In the genomic region with DNA sequence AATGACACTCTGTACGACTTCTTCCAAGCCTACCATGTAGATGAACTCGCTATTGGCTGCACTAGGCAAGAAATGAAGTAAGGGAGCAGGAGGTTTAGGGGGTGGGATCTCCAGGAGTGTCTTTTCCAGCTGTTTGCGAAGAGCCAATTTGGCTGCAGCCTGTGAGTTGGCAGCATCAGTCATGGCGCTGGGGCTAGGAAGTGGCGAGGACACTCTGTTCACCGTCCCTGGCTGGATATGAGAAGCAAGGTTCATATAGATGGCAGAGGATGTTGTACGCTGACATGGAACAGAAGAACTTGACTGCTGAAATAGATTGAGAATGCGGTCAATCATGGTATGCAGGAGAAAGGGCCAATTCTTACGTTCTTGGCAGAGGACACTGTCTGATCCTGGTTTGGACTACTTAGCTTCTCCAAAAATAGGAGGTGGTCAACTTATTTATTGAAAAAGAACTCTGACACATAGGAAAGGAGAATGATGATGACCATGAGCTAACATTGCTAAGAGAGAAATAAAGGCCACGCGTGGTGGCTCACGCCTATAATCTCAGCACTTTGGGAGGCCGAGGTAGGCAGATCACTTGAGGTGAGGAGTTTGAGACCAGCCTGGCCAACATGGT, we compare ENCODE assay signal across 20 cellular contexts. TPM values are rescaled to one million over a fixed set of nuclear protein-coding genes. Genes with fewer than 3 reads are reported as not detected.
DNase-seq lines count a peak whose midpoint lies in the region; ATAC-seq and TF ChIP-seq lines count a peak whose summit lies in the region.
"Had no signal": no experiment of that assay in that cellular context is flagged by ENCODE, and none has a peak within 500 bp of the region (broad histone marks: within the 10 kb centered on the region; RNA-seq: fewer than 3 reads in every experiment).

No MANE protein-coding gene starts in this region.

- intact Hi-C loops in right cardiac atrium (cut with DNase I): no loop called here
- intact Hi-C loops in tibial artery (cut with DNase I; ENCODE audit: low total_unique reads): no loop called here

- H3K4me1 ChIP-seq in right cardiac atrium (ENCODE audit: control insufficient read depth, insufficient read depth, low read length): peaks cover 3% of the 10 kb centered on the region
- no peaks in the 10 kb centered on the region for H3K4me1 ChIP-seq in tibial artery

- H3K4me3 ChIP-seq in fibroblast of mammary gland (ENCODE audit: control insufficient read depth, low read depth, low read length) (no peak overlapping the region), right cardiac atrium (ENCODE audit: low read length) (no peak overlapping the region), tibial artery (no peak overlapping the region)
- H3K4me3 ChIP-seq: BLaER1 treated with 17β-estradiol and CSF1 and Interleukin-3, amounts not matched to agents 10 nM and 100 nM had no signal

- H3K27me3 ChIP-seq in right cardiac atrium (ENCODE audit: control insufficient read depth, insufficient read depth) (no peaks in the 10 kb centered on the region), tibial artery (no peaks in the 10 kb centered on the region)
- H3K27me3 ChIP-seq: BLaER1 treated with 17β-estradiol and CSF1 and Interleukin-3, amounts not matched to agents 10 nM and 100 nM had no signal

- no peaks in the 10 kb centered on the region for H3K9me3 Mint-ChIP-seq in activated naive CD8-positive, alpha-beta T cell (ENCODE audit: low read depth)
- H3K9me3 Mint-ChIP-seq in activated naive CD8-positive, alpha-beta T cell treated with anti-CD3 and anti-CD28 coated beads for 36 hours: no peaks in the 10 kb centered on the region
- H3K9me3 Mint-ChIP-seq: CD8-positive, alpha-beta memory T cell; H9 had no signal

- TF ChIP-seq CTCF in fibroblast of mammary gland (conservative IDR thresholded peaks at IDR 0.05; ENCODE audit: control insufficient read depth, insufficient read depth, low read depth, low read length): no peak
- TF ChIP-seq CTCF in tibial artery (IDR thresholded peaks at IDR 0.05): no peak

- H3K27ac ChIP-seq in right cardiac atrium (ENCODE audit: low read length) (peak overlapping the region; percentile 31), tibial artery (peak overlapping the region; percentile 4 to 23)
- H3K27ac ChIP-seq: BLaER1 treated with 17β-estradiol and CSF1 and Interleukin-3, amounts not matched to agents 10 nM and 100 nM; HL-60 had no signal

- H3K4me1 Mint-ChIP-seq in activated naive CD8-positive, alpha-beta T cell (ENCODE audit: low read depth): peaks cover 3% of the 10 kb centered on the region
- H3K4me1 Mint-ChIP-seq in activated naive CD8-positive, alpha-beta T cell treated with anti-CD3 and anti-CD28 coated beads for 36 hours: no peaks in the 10 kb centered on the region
- H3K4me1 Mint-ChIP-seq: H9 had no signal

- DNase-seq in activated naive CD8-positive, alpha-beta T cell treated with anti-CD3 and anti-CD28 coated beads for 36 hours: no peak
- DNase-seq in fibroblast of mammary gland (ENCODE audit: low read depth) (peak; percentile 87), right cardiac atrium (no peak), tibial artery (no peak), KG1 (lab: John Stamatoyannopoulos, UW) (no peak), NCI-H510A treated with DMSO at 0.1 percent for 48 hours (lab: John Stamatoyannopoulos, UW) (no peak)
- DNase-seq in activated naive CD4-positive, alpha-beta T cell treated with anti-CD3 and anti-CD28 coated beads, Interleukin-2, amount 50 U/mL, for 16 hours: no peak
- DNase-seq: 8988T; CD8-positive, alpha-beta memory T cell; DMS79; H9; NCI-H1417; NCI-H1930; NCI-H2171; NCI-H446 treated with DMSO at 0.1 percent for 48 hours; NCI-H748 treated with DMSO at 0.1 percent for 48 hours; OCI-M1 had no signal

- H3K9me3 ChIP-seq in right cardiac atrium (ENCODE audit: control insufficient read depth, low read length): no peaks in the 10 kb centered on the region
- H3K9me3 ChIP-seq in tibial artery: no peaks in the 10 kb centered on the region
- H3K9me3 ChIP-seq: BLaER1 treated with 17β-estradiol and CSF1 and Interleukin-3, amounts not matched to agents 10 nM and 100 nM had no signal

- peak; percentile 41 to 60 for ATAC-seq in right cardiac atrium

- peaks cover 59 to 74% (median 71%) of the 10 kb centered on the region in 3 donors for H3K36me3 ChIP-seq in tibial artery

- no peak overlapping the region for H3K4me3 Mint-ChIP-seq in activated naive CD8-positive, alpha-beta T cell
- H3K4me3 Mint-ChIP-seq in activated naive CD8-positive, alpha-beta T cell treated with anti-CD3 and anti-CD28 coated beads for 36 hours: no peak overlapping the region
- H3K4me3 Mint-ChIP-seq: CD8-positive, alpha-beta memory T cell; H9 had no signal

- H3K27me3 Mint-ChIP-seq in activated naive CD8-positive, alpha-beta T cell: no peaks in the 10 kb centered on the region
- no peaks in the 10 kb centered on the region for H3K27me3 Mint-ChIP-seq in activated naive CD8-positive, alpha-beta T cell treated with anti-CD3 and anti-CD28 coated beads for 36 hours
- H3K27me3 Mint-ChIP-seq: CD8-positive, alpha-beta memory T cell had no signal

- H3K36me3 Mint-ChIP-seq in activated naive CD8-positive, alpha-beta T cell: peaks cover 7% of the 10 kb centered on the region
- peaks cover 28% of the 10 kb centered on the region for H3K36me3 Mint-ChIP-seq in activated naive CD8-positive, alpha-beta T cell treated with anti-CD3 and anti-CD28 coated beads for 36 hours

- H3K27ac Mint-ChIP-seq in activated naive CD8-positive, alpha-beta T cell: peak overlapping the region; percentile 2
- H3K27ac Mint-ChIP-seq in activated naive CD8-positive, alpha-beta T cell treated with anti-CD3 and anti-CD28 coated beads for 36 hours: no peak overlapping the region
- H3K27ac Mint-ChIP-seq: H9 had no signal

- WGBS in right cardiac atrium: 71% methylated on average over 13 of the region's 13 CpGs

RNA-seq across cellular contexts. Expression of a gene that starts 41.2 kb away (rescaled TPM):
- total RNA-seq in activated naive CD8-positive, alpha-beta T cell treated with anti-CD3 and anti-CD28 coated beads for 36 hours: 1 to 10 TPM; 6.4 to 6.9 TPM
- total RNA-seq in right cardiac atrium: 10 to 100 TPM; 16.9 to 22.0 (median 20.1) TPM
- 26.5 TPM for polyA plus RNA-seq in right cardiac atrium
